ENCODE assay signal across 1 cellular context in genomic region chr20:32474717-32474966, GRCh38.
TF ChIP-seq lines count a peak whose summit lies in the region.

No MANE protein-coding gene starts in this region.

TF ChIP-seq in SK-N-SH, 30 proteins besides CTCF, POLR2A, EP300 and RAD21 (continued from another document):
- TF ChIP-seq PBX3 (IDR thresholded peaks at IDR 0.05) (no peak), USF2 (IDR thresholded peaks at IDR 0.05; ENCODE audit: borderline replicate concordance, low read depth, low read length) (no peak), IRF3 (IDR thresholded peaks at IDR 0.05; ENCODE audit: low read depth, low read length) (no peak)
